ENCODE assay signal across 23 cellular contexts in genomic region chr3:29410200-29410599, GRCh38.
A peak's percentile ranks its signal among the peaks of the same experiment; 100 is the strongest.
DNase-seq lines count a peak whose midpoint lies in the region; ATAC-seq, FAIRE-seq and TF ChIP-seq lines count a peak whose summit lies in the region.
"Had no signal": no experiment of that assay in that cellular context is flagged by ENCODE, and none has a peak within 500 bp of the region (broad histone marks: within the 10 kb centered on the region; RNA-seq: fewer than 3 reads in every experiment).

No MANE protein-coding gene starts in this region.

- dilution Hi-C loops in mammary epithelial cell (cut with HindIII; ENCODE audit: low sequenced_read_pairs): no loop called here

- peaks cover 3% of the 10 kb centered on the region for H3K4me1 ChIP-seq in mammary epithelial cell (ENCODE audit: insufficient read depth, low read length)
- no peaks in the 10 kb centered on the region for H3K4me1 ChIP-seq in breast epithelium

- no peak for FAIRE-seq in urothelium cell line (lab: Jason Lieb, UNC)
- FAIRE-seq: astrocyte had no signal

- H3K9me2 ChIP-seq in SU-DHL-6 (replicated peaks; ENCODE audit: insufficient read depth, low read length): no peaks in the 10 kb centered on the region

- no peaks in the 10 kb centered on the region for H3K27me3 Mint-ChIP-seq in progenitor cell of endocrine pancreas
- H3K27me3 Mint-ChIP-seq: activated T-helper 17 cell treated with anti-CD3 and anti-CD28 coated beads, Interleukin-2, amount 50 U/mL, for 72 hours; memory B cell had no signal

- no peaks in the 10 kb centered on the region for H3K79me2 ChIP-seq in mammary epithelial cell (ENCODE audit: insufficient read depth, low read length)
- H3K79me2 ChIP-seq in SU-DHL-6 (ENCODE audit: insufficient read depth, low read length): no peaks in the 10 kb centered on the region

- no peaks in the 10 kb centered on the region for H3K9me3 Mint-ChIP-seq in progenitor cell of endocrine pancreas (ENCODE audit: low read depth)
- H3K9me3 Mint-ChIP-seq: activated T-helper 17 cell treated with anti-CD3 and anti-CD28 coated beads, Interleukin-2, amount 50 U/mL, for 72 hours; memory B cell had no signal

- no TSS peak for BruUV-seq in mammary epithelial cell (replicated peaks; lab: Mats Ljungman, UMichigan)

- H2AFZ ChIP-seq in mammary epithelial cell (ENCODE audit: low read depth, low read length) (no peak overlapping the region), SU-DHL-6 (ENCODE audit: low read depth, low read length, severe bottlenecking) (peak overlapping the region; percentile 34)

- no peak overlapping the region for H3K27ac Mint-ChIP-seq in progenitor cell of endocrine pancreas
- H3K27ac Mint-ChIP-seq: activated naive CD8-positive, alpha-beta T cell; activated T-helper 17 cell treated with anti-CD3 and anti-CD28 coated beads, Interleukin-2, amount 50 U/mL, for 72 hours; memory B cell had no signal

- in situ Hi-C loops in mammary epithelial cell (cut with MboI; ENCODE audit: low sequenced_read_pairs in 2 of 2): no loop called here

- H3K9ac ChIP-seq in mammary epithelial cell (ENCODE audit: insufficient read depth, low read length) (no peak overlapping the region), SU-DHL-6 (ENCODE audit: low read length) (peak overlapping the region; percentile 41)

- CTCF ChIA-PET in mammary epithelial cell (lab: Charles Lee; ENCODE audit: low non-redundant PET): no interaction called here

- H3K36me3 Mint-ChIP-seq in progenitor cell of endocrine pancreas (ENCODE audit: insufficient read depth): no peaks in the 10 kb centered on the region
- H3K36me3 Mint-ChIP-seq: activated naive CD8-positive, alpha-beta T cell; memory B cell had no signal

- H3K27ac ChIP-seq in mammary epithelial cell (ENCODE audit: insufficient read depth, low read depth, low read length): no peak overlapping the region
- no peak overlapping the region for H3K27ac ChIP-seq in breast epithelium
- peak overlapping the region; percentile 96 for H3K27ac ChIP-seq in SU-DHL-6 (ENCODE audit: low read depth, low read length)
- H3K27ac ChIP-seq: esophagus muscularis mucosa, gastroesophageal sphincter had no signal

- no peaks in the 10 kb centered on the region for H4K20me1 ChIP-seq in mammary epithelial cell (ENCODE audit: insufficient read depth, low read length)
- no peaks in the 10 kb centered on the region for H4K20me1 ChIP-seq in SU-DHL-6 (ENCODE audit: low read depth, low read length)

- intact Hi-C loops in mammary epithelial cell (cut with micrococcal nuclease): loop anchor here (5.0 to 10.0 kb wide), 2 partner anchors 78 to 495 kb away; no protein-coding TSS in a partner anchor
- intact Hi-C loops in breast epithelium (cut with DNase I; ENCODE audit: low total_unique reads): no loop called here

- no peaks in the 10 kb centered on the region for H3K36me3 ChIP-seq in mammary epithelial cell (ENCODE audit: insufficient read depth, low read length)
- no peaks in the 10 kb centered on the region for H3K36me3 ChIP-seq in breast epithelium
- no peaks in the 10 kb centered on the region for H3K36me3 ChIP-seq in SU-DHL-6 (ENCODE audit: low read length)
- H3K36me3 ChIP-seq: esophagus muscularis mucosa, gastroesophageal sphincter, right atrium auricular region had no signal

- no peak overlapping the region for H3K4me3 ChIP-seq in mammary epithelial cell (replicated peaks in 1 of 3; ENCODE audit: insufficient read depth in 1 of 3, low read depth in 2 of 3, low read length in 3 of 3)
- no peak overlapping the region for H3K4me3 ChIP-seq in breast epithelium
- peak overlapping the region; percentile 27 for H3K4me3 ChIP-seq in SU-DHL-6 (ENCODE audit: insufficient read depth, low read length, poor library complexity, severe bottlenecking)
- H3K4me3 ChIP-seq: esophagus muscularis mucosa, gastroesophageal sphincter, right atrium auricular region had no signal

- ATAC-seq in GM21381 (IDR thresholded peaks at IDR 0.05; ENCODE audit: unreplicated experiment): no peak
- ATAC-seq: activated T-helper 17 cell treated with anti-CD3 and anti-CD28 coated beads, Interleukin-2, amount 50 U/mL, for 72 hours; gastroesophageal sphincter had no signal

- peak; percentile 4 for DNase-seq in mammary epithelial cell
- no peak for DNase-seq in breast epithelium (ENCODE audit: low spot score in 2 of 2)
- DNase-seq in NAMALWA (ENCODE audit: low spot score): peak; percentile 49
- no peak for DNase-seq in activated CD4-positive, alpha-beta T cell treated with anti-CD3 and anti-CD28 coated beads, Interleukin-2, amount 50 U/mL, for 1 hour
- no peak for DNase-seq in urothelium cell line (ENCODE audit: low spot score)
- no peak for DNase-seq in progenitor cell of endocrine pancreas (ENCODE audit: low spot score, unreplicated experiment)
- DNase-seq: activated CD4-positive, alpha-beta T cell treated with anti-CD3 and anti-CD28 coated beads for 4 hours; C1 segment of cervical spinal cord; effector CD4-positive, alpha-beta T cell; kidney glomerular epithelial cell; NCI-H1105; NK-92 treated with Interleukin-12 subunit alpha and Interleukin-12 subunit beta, amount 100 ng/mL, for 24 hours; occipital lobe; stimulated activated CD4-positive, alpha-beta T cell treated with anti-CD3 and anti-CD28 coated beads, Interleukin-12 subunit alpha, Interleukin-12 subunit beta, amount 100 ng/mL, for 4 hours had no signal

- H3F3A ChIP-seq in SU-DHL-6 (ENCODE audit: insufficient read depth): peaks cover 20% of the 10 kb centered on the region

- H3K4me2 ChIP-seq in mammary epithelial cell (ENCODE audit: insufficient read depth, low read depth, low read length) (no peak overlapping the region), SU-DHL-6 (ENCODE audit: low read depth, low read length, poor library complexity, severe bottlenecking) (peak overlapping the region; percentile 78)

- H3K27me3 ChIP-seq in mammary epithelial cell (ENCODE audit: insufficient read depth, low read length) (no peaks in the 10 kb centered on the region), breast epithelium (no peaks in the 10 kb centered on the region), SU-DHL-6 (ENCODE audit: low read length) (no peaks in the 10 kb centered on the region)
- H3K27me3 ChIP-seq: esophagus muscularis mucosa, gastroesophageal sphincter, right atrium auricular region had no signal

- TF ChIP-seq CTCF in mammary epithelial cell (conservative IDR thresholded peaks at IDR 0.05 in 1 of 2, IDR thresholded peaks at IDR 0.05 in 1 of 2; ENCODE audit: extremely low read depth in 1 of 2, insufficient read depth in 1 of 2, low read depth in 1 of 2, low read length in 2 of 2) (no peak), breast epithelium (IDR thresholded peaks at IDR 0.05) (no peak), SU-DHL-6 (IDR thresholded peaks at IDR 0.05; ENCODE audit: insufficient read depth, low read length, poor library complexity, severe bottlenecking) (no peak), progenitor cell of endocrine pancreas (IDR thresholded peaks at IDR 0.05; ENCODE audit: unreplicated experiment) (no peak)

- 100% methylated on average over 3 of the region's 3 CpGs for WGBS in mammary epithelial cell (ENCODE audit: low coverage, missing lambda C conversion rate)

- H3K4me3 Mint-ChIP-seq in progenitor cell of endocrine pancreas (ENCODE audit: low read depth): no peak overlapping the region
- H3K4me3 Mint-ChIP-seq: activated naive CD8-positive, alpha-beta T cell; activated T-helper 17 cell treated with anti-CD3 and anti-CD28 coated beads, Interleukin-2, amount 50 U/mL, for 72 hours; memory B cell had no signal

- H3K9me3 ChIP-seq in mammary epithelial cell (replicated peaks; ENCODE audit: insufficient read depth, low read length): no peaks in the 10 kb centered on the region
- no peaks in the 10 kb centered on the region for H3K9me3 ChIP-seq in breast epithelium
- no peaks in the 10 kb centered on the region for H3K9me3 ChIP-seq in SU-DHL-6 (ENCODE audit: insufficient read depth, low read length)
- H3K9me3 ChIP-seq: esophagus muscularis mucosa, gastroesophageal sphincter, right atrium auricular region had no signal

- TF ChIP-seq POLR2A in breast epithelium (IDR thresholded peaks at IDR 0.05): no peak

- H3K4me1 Mint-ChIP-seq in progenitor cell of endocrine pancreas (ENCODE audit: low read depth): peaks cover 3% of the 10 kb centered on the region
- H3K4me1 Mint-ChIP-seq: activated T-helper 17 cell treated with anti-CD3 and anti-CD28 coated beads, Interleukin-2, amount 50 U/mL, for 72 hours; memory B cell had no signal

Comparison
In these comparisons a context has a peak if more than half of its experiments do, and no peak if none do; other contexts are left out.
1. DNase-seq: peak in mammary epithelial cell (single experiment) and NAMALWA (single experiment); none in breast epithelium (0 of 2), activated CD4-positive, alpha-beta T cell treated with anti-CD3 and anti-CD28 coated beads, Interleukin-2, amount 50 U/mL, for 1 hour (single experiment), urothelium cell line (single experiment) and progenitor cell of endocrine pancreas (single experiment).